ENCODE assay signal across 19 cellular contexts in genomic region chr4:16866974-16867373, GRCh38. TPM values are rescaled to one million over a fixed set of nuclear protein-coding genes. Genes with fewer than 3 reads are reported as not detected.
DNase-seq lines count a peak whose midpoint lies in the region; ATAC-seq, FAIRE-seq and TF ChIP-seq lines count a peak whose summit lies in the region.
"Had no signal": no experiment of that assay in that cellular context is flagged by ENCODE, and none has a peak within 500 bp of the region (broad histone marks: within the 10 kb centered on the region; RNA-seq: fewer than 3 reads in every experiment).

No MANE protein-coding gene starts in this region.

- no peak overlapping the region for H4K8ac ChIP-seq in H1 (ENCODE audit: extremely low read depth, insufficient read depth, low read length)

- H3K14ac ChIP-seq in H1 (ENCODE audit: insufficient read length): no peak overlapping the region

- no peaks in the 10 kb centered on the region for H3K9me3 ChIP-seq in right cardiac atrium (ENCODE audit: control insufficient read depth, low read length)
- no peaks in the 10 kb centered on the region for H3K9me3 ChIP-seq in right atrium auricular region
- no peaks in the 10 kb centered on the region for H3K9me3 ChIP-seq in H1 (ENCODE audit: insufficient read depth in 2 of 2, low read depth in 1 of 2, low read length in 1 of 2)
- peaks cover 0 to 6% of the 10 kb centered on the region in 2 donors for H3K9me3 ChIP-seq in lung (ENCODE audit: control insufficient read depth in 2 of 2, insufficient read depth in 1 of 2, low read length in 1 of 2)
- H3K9me3 ChIP-seq: BE2C had no signal

- TF ChIP-seq RAD21 in H1 (IDR thresholded peaks at IDR 0.05 in 1 of 2, conservative IDR thresholded peaks at IDR 0.05 in 1 of 2; ENCODE audit: low read depth in 2 of 2, low read length in 2 of 2): no peak

- H3K27ac ChIP-seq in right cardiac atrium (ENCODE audit: low read length) (peak overlapping the region; percentile 1), right atrium auricular region (no peak overlapping the region), H1 (ENCODE audit: low read depth, low read length) (no peak overlapping the region), lung (ENCODE audit: low read depth in 1 of 2, low read length in 1 of 2) (peak overlapping the region; percentile 2 to 83)
- H3K27ac ChIP-seq: C4-2B, HL-60 had no signal

- no peaks in the 10 kb centered on the region for H3K36me3 ChIP-seq in right atrium auricular region
- no peaks in the 10 kb centered on the region for H3K36me3 ChIP-seq in H1 (ENCODE audit: control insufficient read depth in 2 of 4, insufficient read depth in 4 of 4, low read length in 3 of 4)
- peaks cover 0 to 1% of the 10 kb centered on the region in 2 donors for H3K36me3 ChIP-seq in lung (ENCODE audit: control insufficient read depth in 2 of 2, insufficient read depth in 2 of 2, low read length in 2 of 2)
- H3K36me3 ChIP-seq: BE2C had no signal

- intact Hi-C loops in right cardiac atrium (cut with DNase I): no loop called here

- no peak overlapping the region for H4K5ac ChIP-seq in H1 (ENCODE audit: insufficient read length, low read depth, low read length)

- WGBS in right cardiac atrium: 85% methylated on average over 3 of the region's 3 CpGs
- WGBS in H1 (ENCODE audit: extremely low coverage in 1 of 2, insufficient coverage in 1 of 2, insufficient read length in 1 of 2, insufficient replicate concordance in 2 of 2, low coverage in 1 of 2, low lambda C conversion rate in 2 of 2, missing lambda C conversion rate in 1 of 2), 2 experiments: 92% methylated on average over 3 of the region's 3 CpGs; no CpG with 5 or more reads in 1 of the 2 experiments
- WGBS in lung, 2 donors: 95 to 96% methylated on average over 3 of the region's 3 CpGs

- no peak overlapping the region for H2BK120ac ChIP-seq in H1 (replicated peaks; ENCODE audit: low read depth, low read length)

- ATAC-seq in right cardiac atrium (no peak), lung (ENCODE audit: insufficient read depth, low FRiP score) (no peak), GM18520 (IDR thresholded peaks at IDR 0.05; ENCODE audit: unreplicated experiment) (no peak), GM19463 (IDR thresholded peaks at IDR 0.05; ENCODE audit: unreplicated experiment) (no peak)
- ATAC-seq: GM12878 had no signal

- no peak overlapping the region for H2AK5ac ChIP-seq in H1 (ENCODE audit: low read depth, low read length)

- H3K9ac ChIP-seq in H1 (replicated peaks in 1 of 4; ENCODE audit: extremely low read depth in 1 of 4, low read depth in 3 of 4, low read length in 3 of 4): no peak overlapping the region

- no peak overlapping the region for H3K4me2 ChIP-seq in H1 (ENCODE audit: insufficient read depth in 1 of 2, low read depth in 2 of 2, low read length in 2 of 2)

- DNase-seq in right cardiac atrium (no peak), right atrium auricular region (ENCODE audit: low spot score) (no peak), H1 (ENCODE audit: low read depth in 1 of 2, low spot score in 2 of 2) (no peak), lung (ENCODE audit: low spot score) (no peak), dedifferentiated amniotic fluid mesenchymal stem cell (ENCODE audit: extremely low spot score) (no peak)
- DNase-seq: BE2C; CD4-positive, alpha-beta memory T cell; DMS79; GOT3; HCEC 1CT; HFFc6 had no signal

- no peaks in the 10 kb centered on the region for H4K20me1 ChIP-seq in H1 (replicated peaks in 1 of 2; ENCODE audit: control insufficient read depth in 1 of 2, insufficient read depth in 2 of 2, low read length in 2 of 2)

- no peak overlapping the region for H2BK15ac ChIP-seq in H1 (ENCODE audit: low read length)

- H2BK5ac ChIP-seq in H1 (ENCODE audit: low read depth, low read length): no peak overlapping the region

- no peaks in the 10 kb centered on the region for H3K79me1 ChIP-seq in H1 (ENCODE audit: low read depth, low read length)

- CTCF ChIA-PET in H1 (lab: Charles Lee; ENCODE audit: partially characterized antibody): interaction anchor here (1.0 to 2.2 kb wide), 2 partner anchors 17 to 50 kb away, joined by 3 to 7 read pairs; no protein-coding TSS in a partner anchor

- no peak overlapping the region for H3K23ac ChIP-seq in H1 (ENCODE audit: insufficient read length)

- no peak overlapping the region for H3K56ac ChIP-seq in H1 (replicated peaks; ENCODE audit: insufficient read length, low read depth, low read length)

- no peak overlapping the region for H3K4me3 ChIP-seq in right cardiac atrium (ENCODE audit: low read length)
- H3K4me3 ChIP-seq in right atrium auricular region: no peak overlapping the region
- H3K4me3 ChIP-seq in H1 (ENCODE audit: extremely low read depth in 1 of 4, insufficient read depth in 2 of 4, low read depth in 3 of 4, low read length in 4 of 4): no peak overlapping the region
- H3K4me3 ChIP-seq in lung: no peak overlapping the region
- H3K4me3 ChIP-seq: GM12878 had no signal

- H3K23me2 ChIP-seq in H1 (ENCODE audit: low read depth, low read length): peaks cover 2% of the 10 kb centered on the region; the same call in 1 of the 2 replicates

- no peak for TF ChIP-seq CTCF in right atrium auricular region (IDR thresholded peaks at IDR 0.05)
- TF ChIP-seq CTCF in H1 (IDR thresholded peaks at IDR 0.05; ENCODE audit: control extremely low read depth in 1 of 3, insufficient read depth in 1 of 3, low read depth in 1 of 3, low read length in 3 of 3): no peak
- TF ChIP-seq CTCF in lung (IDR thresholded peaks at IDR 0.05; ENCODE audit: control extremely low read depth, extremely low read depth): no peak

- no peak overlapping the region for H3K18ac ChIP-seq in H1 (ENCODE audit: extremely low read depth, low read length)

- FAIRE-seq in H1 (lab: Jason Lieb, UNC): peak; percentile 19
- FAIRE-seq: A204.1, GM12878, GM18507 had no signal

- H3K27me3 ChIP-seq in right cardiac atrium (ENCODE audit: control insufficient read depth, insufficient read depth): no peaks in the 10 kb centered on the region
- H3K27me3 ChIP-seq in right atrium auricular region: no peaks in the 10 kb centered on the region
- H3K27me3 ChIP-seq in H1 (replicated peaks in 1 of 4; ENCODE audit: control insufficient read depth in 3 of 4, extremely low read depth in 1 of 4, insufficient read depth in 3 of 4, low read length in 3 of 4): no peaks in the 10 kb centered on the region
- no peaks in the 10 kb centered on the region for H3K27me3 ChIP-seq in lung (ENCODE audit: control insufficient read depth, insufficient read depth)
- H3K27me3 ChIP-seq: BE2C had no signal

- H2BK12ac ChIP-seq in H1 (ENCODE audit: low read depth, low read length): no peak overlapping the region; the same call in 1 of the 2 replicates

- H3K4ac ChIP-seq in H1 (replicated peaks; ENCODE audit: insufficient read length, low read depth, low read length): no peak overlapping the region

- H3K4me1 ChIP-seq in right cardiac atrium (ENCODE audit: control insufficient read depth, insufficient read depth, low read length) (peaks cover 6% of the 10 kb centered on the region), right atrium auricular region (peaks cover 0 to 3% of the 10 kb centered on the region in 2 donors), H1 (replicated peaks in 1 of 4; ENCODE audit: control insufficient read depth in 3 of 4, insufficient read depth in 4 of 4, low read length in 3 of 4) (peaks cover 0 to 10% (median 4%) of the 10 kb centered on the region in 4 experiments; a peak in 4 of 7 replicates), lung (ENCODE audit: control insufficient read depth in 2 of 2, insufficient read depth in 2 of 2, low read length in 2 of 2) (peaks cover 0 to 6% of the 10 kb centered on the region in 2 donors)

- H4K91ac ChIP-seq in H1 (replicated peaks; ENCODE audit: insufficient read length, low read length): peak overlapping the region; percentile 26

- no peak overlapping the region for H2BK20ac ChIP-seq in H1 (ENCODE audit: low read length)

- H2AFZ ChIP-seq in H1 (ENCODE audit: low read length): no peak overlapping the region

- no peak for TF ChIP-seq EP300 in H1 (IDR thresholded peaks at IDR 0.05; ENCODE audit: borderline replicate concordance in 1 of 2, low read depth in 2 of 2, low read length in 2 of 2)

- H3K79me2 ChIP-seq in H1 (ENCODE audit: control insufficient read depth in 1 of 2, insufficient read depth in 2 of 2, low read length in 2 of 2): peaks cover 0 to 36% of the 10 kb centered on the region in 2 experiments; a peak in 2 of 4 replicates

- POLR2A ChIA-PET in H1 (lab: Charles Lee; ENCODE audit: partially characterized antibody): no interaction called here

- TF ChIP-seq POLR2A in H1 (IDR thresholded peaks at IDR 0.05; ENCODE audit: control extremely low read depth in 1 of 2, low read depth in 2 of 2, low read length in 2 of 2): no peak

TF ChIP-seq in H1, 55 proteins besides CTCF, POLR2A, EP300 and RAD21:
- TF ChIP-seq POLR2AphosphoS5 (IDR thresholded peaks at IDR 0.05; ENCODE audit: low read depth, low read length) (no peak), POU5F1 (IDR thresholded peaks at IDR 0.05; ENCODE audit: low read depth, low read length) (no peak), EGR1 (IDR thresholded peaks at IDR 0.05; ENCODE audit: borderline replicate concordance, low read depth, low read length) (no peak), RFX5 (IDR thresholded peaks at IDR 0.05; ENCODE audit: borderline replicate concordance, low read depth, low read length) (no peak), YY1 (IDR thresholded peaks at IDR 0.05; ENCODE audit: low read depth, low read length) (no peak), NANOG (IDR thresholded peaks at IDR 0.05; ENCODE audit: insufficient read depth, low read depth, low read length, poor library complexity, severe bottlenecking) (no peak), SP4 (IDR thresholded peaks at IDR 0.05; ENCODE audit: low read length) (no peak), SUZ12 (IDR thresholded peaks at IDR 0.05; ENCODE audit: low read length) (no peak), CREB1 (IDR thresholded peaks at IDR 0.05) (no peak), FOSL1 (IDR thresholded peaks at IDR 0.05; ENCODE audit: insufficient read depth, low read depth, low read length) (no peak)

RNA-seq across cellular contexts. Expression of gene LDB2, which starts 31.5 kb away (rescaled TPM):
- 10 to 100 TPM; 45.4 to 70.6 (median 56.8) TPM for total RNA-seq in right cardiac atrium
- 41.0 TPM for polyA plus RNA-seq in right cardiac atrium
- total RNA-seq in right atrium auricular region: 10 to 100 TPM; 35.2 to 64.4 TPM
- total RNA-seq in H1 (2021; fragmentation: NEBNext Ultra II Directional; extraction: Animal tissue kit (Norgen Biotek cat#: 25700)): 42.7 and 57.0 TPM in 2 replicates
- 72.5 and 140 TPM in 2 replicates for polyA plus RNA-seq in H1 (2011; rRNA removed)
- polyA plus RNA-seq in H1 (2011; cell fraction: cytosol; rRNA removed): 109 TPM
- polyA plus RNA-seq in H1 (2011; cell fraction: nucleus; rRNA removed): 120 TPM
- polyA plus RNA-seq in H1 (2012, experiment 1 of 2): 58.9 to 71.0 TPM (median 65.0 TPM) in 4 replicates
- 5.7 TPM for polyA plus RNA-seq in H1 (2012, experiment 2 of 2)
- polyA plus RNA-seq in H1 (2013, experiment 1 of 2): 64.5 TPM
- 66.8 TPM for polyA plus RNA-seq in H1 (2013, experiment 2 of 2)
- polyA minus RNA-seq in H1 (2011; rRNA and poly(A)+ RNA removed): 584 and 647 TPM in 2 replicates
- 58.2 TPM for polyA minus RNA-seq in H1 (2011; cell fraction: cytosol; rRNA and poly(A)+ RNA removed)
- 605 TPM for polyA minus RNA-seq in H1 (2011; cell fraction: nucleus; rRNA and poly(A)+ RNA removed)
- 100 to 1,000 TPM in 1 of 2 donors, 10 to 100 TPM in 1; 58.1 to 147 TPM for total RNA-seq in lung
- 10 to 100 TPM; 18.1 to 34.0 TPM for polyA plus RNA-seq in lung
- total RNA-seq: CD4-positive, alpha-beta memory T cell; G401 had no signal
- polyA plus RNA-seq: CD4-positive, alpha-beta memory T cell; GM12878 had no signal

Comparison
In these comparisons a context has a peak if more than half of its experiments do, and no peak if none do; other contexts are left out.
1. H3K27ac ChIP-seq: peak in right cardiac atrium (single experiment) and lung (2 of 2); none in right atrium auricular region (0 of 2) and H1 (single experiment).